In the genomic region with DNA sequence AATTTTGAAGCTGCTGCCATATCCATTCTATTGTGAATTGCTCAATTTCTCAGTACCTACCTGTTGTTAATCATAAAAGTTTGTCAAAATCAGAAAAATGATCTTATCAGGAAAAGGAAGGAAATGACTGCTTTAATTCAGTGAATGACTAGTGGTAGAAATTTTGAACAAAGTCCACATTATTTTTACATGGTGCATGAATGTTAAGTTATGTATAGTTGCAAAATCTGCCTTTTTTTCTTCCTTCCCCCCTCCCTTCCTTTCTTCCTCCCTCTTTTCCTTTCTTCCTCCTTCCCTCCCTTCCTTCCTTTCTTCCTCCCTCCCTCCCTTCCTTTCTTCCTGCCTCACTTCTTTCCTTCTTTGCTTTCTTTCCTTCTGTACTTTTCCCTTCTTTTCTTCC, we compare ENCODE assay signal across 38 cellular contexts.
"Had no signal": no experiment of that assay in that cellular context is flagged by ENCODE, and none has a peak within 500 bp of the region (broad histone marks: within the 10 kb centered on the region; RNA-seq: fewer than 3 reads in every experiment).

No MANE protein-coding gene starts in this region.

- DNase-seq: activated effector memory CD4-positive, alpha-beta T cell treated with anti-CD3 and anti-CD28 coated beads, Interleukin-2, amount 50 U/mL, for 16 hours; activated gamma-delta T cell; activated gamma-delta T cell treated with Interleukin-2 at 50 U/mL for 16 hours; activated naive CD4-positive, alpha-beta T cell; activated naive CD4-positive, alpha-beta T cell treated with anti-CD3 and anti-CD28 coated beads for 36 hours; activated naive CD4-positive, alpha-beta T cell treated with anti-CD3 and anti-CD28 coated beads, Interleukin-2, amount 10 ng/mL, durations not matched to agents 7 days and 5 days; activated naive CD4-positive, alpha-beta T cell treated with anti-CD3 and anti-CD28 coated beads, Interleukin-2, amount 50 U/mL, for 16 hours; activated naive CD4-positive, alpha-beta T cell treated with Interleukin-2 at 50 U/mL for 16 hours; activated naive CD8-positive, alpha-beta T cell treated with anti-CD3 and anti-CD28 coated beads for 36 hours; activated naive CD8-positive, alpha-beta T cell treated with anti-CD3 and anti-CD28 coated beads, Interleukin-2, amount 10 ng/mL, durations not matched to agents 7 days and 5 days; activated naive CD8-positive, alpha-beta T cell treated with anti-CD3 and anti-CD28 coated beads, Interleukin-2, amount 50 U/mL, for 24 hours; activated T-cell treated with anti-CD3 and anti-CD28 coated beads for 4 hours; activated T-cell treated with anti-CD3 and anti-CD28 coated beads, Interleukin-2, amount 50 U/mL, for 1 hour; activated T-cell treated with anti-CD3 and anti-CD28 coated beads, Interleukin-2, amount 50 U/mL, for 24 hours; activated T-cell treated with anti-CD3 and anti-CD28 coated beads, Interleukin-2, amount 50 U/mL, for 48 hours; adrenal gland; amniotic stem cell; amygdala; anterior cingulate cortex; aorta; body of pancreas; brain microvascular endothelial cell; caudate nucleus; central memory CD4-positive, alpha-beta T cell; cerebellar nuclear complex had no signal

- H3K36me3 ChIP-seq: adrenal gland, ascending aorta, brain microvascular endothelial cell, breast epithelium, cardiac muscle cell had no signal

- H3K27me3 Mint-ChIP-seq: activated naive CD4-positive, alpha-beta T cell treated with anti-CD3 and anti-CD28 coated beads, Interleukin-2, amount 10 ng/mL, durations not matched to agents 7 days and 5 days; activated naive CD4-positive, alpha-beta T cell treated with anti-CD3 and anti-CD28 coated beads, Interleukin-2, amount 50 U/mL, for 24 hours had no signal

- H3K36me3 Mint-ChIP-seq: activated naive CD4-positive, alpha-beta T cell treated with anti-CD3 and anti-CD28 coated beads, Interleukin-2, amount 10 ng/mL, durations not matched to agents 7 days and 5 days; activated naive CD4-positive, alpha-beta T cell treated with anti-CD3 and anti-CD28 coated beads, Interleukin-2, amount 50 U/mL, for 24 hours; activated naive CD4-positive, alpha-beta T cell treated with anti-CD3 and anti-CD28 coated beads, Interleukin-2, amount 50 U/mL, for 72 hours; activated naive CD8-positive, alpha-beta T cell; activated naive CD8-positive, alpha-beta T cell treated with anti-CD3 and anti-CD28 coated beads for 36 hours; activated naive CD8-positive, alpha-beta T cell treated with anti-CD3 and anti-CD28 coated beads, Interleukin-2, amount 10 ng/mL, durations not matched to agents 7 days and 5 days; brain had no signal

- H3K4me3 Mint-ChIP-seq: activated naive CD4-positive, alpha-beta T cell treated with anti-CD3 and anti-CD28 coated beads for 36 hours; activated naive CD4-positive, alpha-beta T cell treated with anti-CD3 and anti-CD28 coated beads, Interleukin-2, amount 10 ng/mL, durations not matched to agents 7 days and 5 days; activated naive CD4-positive, alpha-beta T cell treated with anti-CD3 and anti-CD28 coated beads, Interleukin-2, amount 50 U/mL, for 24 hours; activated naive CD8-positive, alpha-beta T cell; activated naive CD8-positive, alpha-beta T cell treated with anti-CD3 and anti-CD28 coated beads for 36 hours; activated naive CD8-positive, alpha-beta T cell treated with anti-CD3 and anti-CD28 coated beads, Interleukin-2, amount 10 ng/mL, durations not matched to agents 7 days and 5 days; activated naive CD8-positive, alpha-beta T cell treated with anti-CD3 and anti-CD28 coated beads, Interleukin-2, amount 50 U/mL, for 24 hours; activated T-cell treated with anti-CD3 and anti-CD28 coated beads, Interleukin-2, amount 50 U/mL, for 24 hours; activated T-helper 1 cell treated with anti-CD3 and anti-CD28 coated beads, Interleukin-12 subunit alpha, Interleukin-12 subunit beta, Interleukin-2, Interleukin-4 antibody, amounts not matched to agents 30 ng/mL and 10 ng/mL and 1 ng/mL, durations not matched to agents 14 hours and 24 hours and 36 hours; activated T-helper 17 cell treated with anti-CD3 and anti-CD28 coated beads, Interleukin-2, amount 50 U/mL, for 72 hours; brain; central memory CD8-positive, alpha-beta T cell had no signal

- FAIRE-seq: astrocyte, bronchial epithelial cell had no signal

- H3K9me3 ChIP-seq: adrenal gland, ascending aorta, body of pancreas, breast epithelium had no signal

- H3K27me3 ChIP-seq: adrenal gland, ascending aorta, body of pancreas, brain microvascular endothelial cell, breast epithelium, cardiac muscle cell had no signal

- ATAC-seq: activated naive CD4-positive, alpha-beta T cell treated with anti-CD3 and anti-CD28 coated beads, Interleukin-2, amount 50 U/mL, for 72 hours; activated naive CD8-positive, alpha-beta T cell treated with anti-CD3 and anti-CD28 coated beads, Interleukin-2, amount 50 U/mL, for 24 hours; activated T-helper 17 cell treated with anti-CD3 and anti-CD28 coated beads, Interleukin-2, amount 50 U/mL, for 72 hours; body of pancreas had no signal

- H3K4me3 ChIP-seq: adrenal gland, ascending aorta, body of pancreas, breast epithelium, cardiac muscle cell had no signal

- H3K27ac ChIP-seq: adrenal gland, ascending aorta, body of pancreas, brain microvascular endothelial cell, breast epithelium, cardiac muscle cell had no signal

- H3K4me1 ChIP-seq: adrenal gland, ascending aorta, breast epithelium had no signal

- H3K9me3 Mint-ChIP-seq: activated naive CD4-positive, alpha-beta T cell treated with anti-CD3 and anti-CD28 coated beads for 36 hours; activated naive CD4-positive, alpha-beta T cell treated with anti-CD3 and anti-CD28 coated beads, Interleukin-2, amount 10 ng/mL, durations not matched to agents 7 days and 5 days; activated naive CD4-positive, alpha-beta T cell treated with anti-CD3 and anti-CD28 coated beads, Interleukin-2, amount 50 U/mL, for 24 hours; activated naive CD4-positive, alpha-beta T cell treated with anti-CD3 and anti-CD28 coated beads, Interleukin-2, amount 50 U/mL, for 72 hours; activated naive CD8-positive, alpha-beta T cell treated with anti-CD3 and anti-CD28 coated beads, Interleukin-2, amount 10 ng/mL, durations not matched to agents 7 days and 5 days; activated naive CD8-positive, alpha-beta T cell treated with anti-CD3 and anti-CD28 coated beads, Interleukin-2, amount 50 U/mL, for 24 hours; activated T-cell treated with anti-CD3 and anti-CD28 coated beads, Interleukin-2, amount 50 U/mL, for 24 hours; activated T-helper 1 cell treated with anti-CD3 and anti-CD28 coated beads, Interleukin-12 subunit alpha, Interleukin-12 subunit beta, Interleukin-2, Interleukin-4 antibody, amounts not matched to agents 30 ng/mL and 10 ng/mL and 1 ng/mL, durations not matched to agents 14 hours and 24 hours and 36 hours; activated T-helper 17 cell treated with anti-CD3 and anti-CD28 coated beads, Interleukin-2, amount 50 U/mL, for 72 hours; activated T-helper 2 cell treated with anti-CD3 and anti-CD28 coated beads, Interferon-gamma antibody, Interleukin-2, Interleukin-4, amounts not matched to agents 10 μg/mL and 5 μg/mL and 100 μg/mL, durations not matched to agents 14 hours and 24 hours and 36 hours; brain; central memory CD8-positive, alpha-beta T cell had no signal

- H3K27ac Mint-ChIP-seq: activated naive CD4-positive, alpha-beta T cell treated with anti-CD3 and anti-CD28 coated beads for 36 hours; activated naive CD4-positive, alpha-beta T cell treated with anti-CD3 and anti-CD28 coated beads, Interleukin-2, amount 10 ng/mL, durations not matched to agents 7 days and 5 days; activated naive CD4-positive, alpha-beta T cell treated with anti-CD3 and anti-CD28 coated beads, Interleukin-2, amount 50 U/mL, for 24 hours; activated naive CD4-positive, alpha-beta T cell treated with anti-CD3 and anti-CD28 coated beads, Interleukin-2, amount 50 U/mL, for 72 hours; activated naive CD8-positive, alpha-beta T cell; activated naive CD8-positive, alpha-beta T cell treated with anti-CD3 and anti-CD28 coated beads for 36 hours; activated naive CD8-positive, alpha-beta T cell treated with anti-CD3 and anti-CD28 coated beads, Interleukin-2, amount 10 ng/mL, durations not matched to agents 7 days and 5 days; activated naive CD8-positive, alpha-beta T cell treated with anti-CD3 and anti-CD28 coated beads, Interleukin-2, amount 50 U/mL, for 24 hours; activated T-cell treated with anti-CD3 and anti-CD28 coated beads, Interleukin-2, amount 50 U/mL, for 24 hours; activated T-helper 1 cell treated with anti-CD3 and anti-CD28 coated beads, Interleukin-12 subunit alpha, Interleukin-12 subunit beta, Interleukin-2, Interleukin-4 antibody, amounts not matched to agents 30 ng/mL and 10 ng/mL and 1 ng/mL, durations not matched to agents 14 hours and 24 hours and 36 hours; activated T-helper 17 cell treated with anti-CD3 and anti-CD28 coated beads, Interleukin-2, amount 50 U/mL, for 72 hours; activated T-helper 2 cell treated with anti-CD3 and anti-CD28 coated beads, Interferon-gamma antibody, Interleukin-2, Interleukin-4, amounts not matched to agents 10 μg/mL and 5 μg/mL and 100 μg/mL, durations not matched to agents 14 hours and 24 hours and 36 hours; brain had no signal

- H3K4me1 Mint-ChIP-seq: activated naive CD4-positive, alpha-beta T cell treated with anti-CD3 and anti-CD28 coated beads, Interleukin-2, amount 10 ng/mL, durations not matched to agents 7 days and 5 days; activated naive CD8-positive, alpha-beta T cell treated with anti-CD3 and anti-CD28 coated beads for 36 hours; activated naive CD8-positive, alpha-beta T cell treated with anti-CD3 and anti-CD28 coated beads, Interleukin-2, amount 10 ng/mL, durations not matched to agents 7 days and 5 days; activated naive CD8-positive, alpha-beta T cell treated with anti-CD3 and anti-CD28 coated beads, Interleukin-2, amount 50 U/mL, for 24 hours; activated T-helper 17 cell treated with anti-CD3 and anti-CD28 coated beads, Interleukin-2, amount 50 U/mL, for 72 hours; central memory CD8-positive, alpha-beta T cell had no signal
